ENCODE assay signal across 10 cellular contexts in the genomic region with DNA sequence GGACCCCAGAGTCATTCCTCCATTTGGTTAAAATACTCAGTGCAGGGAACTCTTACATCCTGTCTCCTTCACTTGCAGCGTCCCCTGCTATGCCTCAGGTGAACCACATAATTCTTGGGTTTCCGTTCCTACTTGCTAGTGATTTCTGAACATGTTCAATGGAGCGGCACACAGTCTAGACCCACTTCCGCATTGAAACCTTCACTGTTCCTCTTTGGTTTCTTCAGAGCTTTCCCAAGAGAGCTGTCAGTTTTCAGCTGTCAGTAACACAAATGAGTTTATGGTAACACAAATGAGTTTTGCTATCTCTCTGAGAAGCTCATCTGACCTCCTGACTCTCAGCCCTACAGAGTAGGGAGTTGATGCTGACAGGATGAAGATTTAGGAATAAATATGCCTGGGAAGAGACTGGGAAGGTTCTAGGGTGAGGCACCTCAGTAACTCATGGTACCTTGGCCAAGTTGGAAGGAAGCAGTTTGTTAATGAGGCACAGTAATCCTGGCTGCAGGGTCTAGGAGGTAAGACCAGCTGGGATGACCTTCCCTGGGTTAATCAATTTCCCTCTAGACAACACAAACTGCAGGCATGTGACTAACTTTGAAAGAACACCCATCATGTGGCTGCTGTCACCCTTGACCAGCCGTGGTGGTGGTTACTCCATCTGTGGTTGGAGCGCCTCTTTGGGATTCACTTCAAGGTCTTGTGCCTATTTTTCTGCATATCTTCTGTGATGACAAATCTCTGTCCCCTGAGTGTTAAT. TPM values are rescaled to one million over a fixed set of nuclear protein-coding genes. Genes with fewer than 3 reads are reported as not detected.
DNase-seq lines count a peak whose midpoint lies in the region; ATAC-seq and TF ChIP-seq lines count a peak whose summit lies in the region.
"Had no signal": no experiment of that assay in that cellular context is flagged by ENCODE, and none has a peak within 500 bp of the region (broad histone marks: within the 10 kb centered on the region; RNA-seq: fewer than 3 reads in every experiment).

No MANE protein-coding gene starts in this region.

- H3K4me2 ChIP-seq in OCI-LY7 (ENCODE audit: low read length) = peak overlapping the region; percentile 87

- no TSS peak for BruUV-seq in OCI-LY7 (replicated peaks; lab: Mats Ljungman, UMichigan)

- H3K4me1 ChIP-seq in OCI-LY7 (ENCODE audit: insufficient read depth, low read length, poor library complexity, severe bottlenecking) (peaks cover 74% of the 10 kb centered on the region), mucosa of descending colon (ENCODE audit: low read depth) (peaks cover 31% of the 10 kb centered on the region), right cardiac atrium (ENCODE audit: control insufficient read depth, insufficient read depth, low read length) (peaks cover 1% of the 10 kb centered on the region)

- ATAC-seq in GM18909 (IDR thresholded peaks at IDR 0.05; ENCODE audit: poor library complexity, unreplicated experiment) (peak; percentile 86), HG02885 (IDR thresholded peaks at IDR 0.05; ENCODE audit: poor library complexity, unreplicated experiment) (peak; percentile 86), mucosa of descending colon (peak; percentile 30), right cardiac atrium (no peak)
- ATAC-seq: K562 had no signal

- no peaks in the 10 kb centered on the region for H3K9me2 ChIP-seq in OCI-LY7 (ENCODE audit: insufficient read depth, low read length)

- intact Hi-C loops in OCI-LY7 (cut with micrococcal nuclease; ENCODE audit: unreplicated experiment) = loop anchor here (1.0 to 5.0 kb wide), 4 partner anchors 46 to 604 kb away; partner anchors contain the start of gene ZNF335
- intact Hi-C loops in mucosa of descending colon (cut with DNase I, micrococcal nuclease) = no loop called here
- intact Hi-C loops in right cardiac atrium (cut with DNase I) = loop anchor here in 1 of 4 donors (5.0 kb wide), 1 partner anchor 46 kb away; no protein-coding TSS in a partner anchor
- intact Hi-C loops in posterior cingulate gyrus (cut with DNase I) = no loop called here

- POLR2A ChIA-PET in OCI-LY7 (lab: Charles Lee) = interaction anchor here (0.6 to 1.6 kb wide), 5 partner anchors 11 to 719 kb away, joined by 3 to 4 read pairs (median 4); no protein-coding TSS in a partner anchor

- H3K79me2 ChIP-seq in OCI-LY7 (ENCODE audit: insufficient read depth, low read depth, low read length) = peaks cover 8% of the 10 kb centered on the region; the same call in 1 of the 2 replicates

- TF ChIP-seq CTCF in OCI-LY7 (conservative IDR thresholded peaks at IDR 0.05; ENCODE audit: low read length) (no peak), mucosa of descending colon (IDR thresholded peaks at IDR 0.05) (no peak)

- no peak overlapping the region for H2AFZ ChIP-seq in OCI-LY7 (ENCODE audit: low read length)

- H3K27ac ChIP-seq in OCI-LY7 (ENCODE audit: low read depth, low read length, poor library complexity, severe bottlenecking) (peak overlapping the region; percentile 83), right cardiac atrium (ENCODE audit: low read length) (no peak overlapping the region)

- H4K20me1 ChIP-seq in OCI-LY7 (ENCODE audit: insufficient read depth, low read length) = peaks cover 9% of the 10 kb centered on the region; the same call in 1 of the 2 replicates

- no peaks in the 10 kb centered on the region for H3K9me3 ChIP-seq in OCI-LY7 (ENCODE audit: low read length)
- H3K9me3 ChIP-seq in mucosa of descending colon = no peaks in the 10 kb centered on the region
- H3K9me3 ChIP-seq in right cardiac atrium (ENCODE audit: control insufficient read depth, low read length) = no peaks in the 10 kb centered on the region

- H3K4me3 ChIP-seq in OCI-LY7 (ENCODE audit: low read depth, low read length, poor library complexity, severe bottlenecking) (peak overlapping the region; percentile 50), mucosa of descending colon (no peak overlapping the region), right cardiac atrium (ENCODE audit: low read length) (no peak overlapping the region)
- H3K4me3 ChIP-seq: K562 had no signal

- CTCF ChIA-PET in OCI-LY7 (lab: Charles Lee; ENCODE audit: unreplicated experiment) = interaction anchor here (1.9 kb wide), 1 partner anchor 69 kb away, joined by 8 read pairs; no protein-coding TSS in a partner anchor

- H3K36me3 ChIP-seq in OCI-LY7 (ENCODE audit: insufficient read depth, low read length) = peaks cover 35% of the 10 kb centered on the region
- peaks cover 6% of the 10 kb centered on the region for H3K36me3 ChIP-seq in mucosa of descending colon (ENCODE audit: low read depth)

- no peaks in the 10 kb centered on the region for H3K27me3 ChIP-seq in right cardiac atrium (ENCODE audit: control insufficient read depth, insufficient read depth)

- DNase-seq in OCI-LY7 (ENCODE audit: low spot score) = peak; percentile 97
- peak in 1 of 3 donors; percentile 44 for DNase-seq in mucosa of descending colon
- no peak for DNase-seq in right cardiac atrium
- no peak for DNase-seq in HUDEP-2 (lab: John Stamatoyannopoulos, UW; ENCODE audit: unreplicated experiment in 76 of 76)
- DNase-seq in NCI-H524 (lab: John Stamatoyannopoulos, UW) = no peak
- DNase-seq in posterior cingulate gyrus = no peak

- WGBS in right cardiac atrium = 73% methylated on average over 6 of the region's 6 CpGs

RNA-seq across cellular contexts. Expression of gene SYS1, which starts 5.4 kb away (rescaled TPM):
- 22.3 and 37.6 TPM in 2 replicates for total RNA-seq in OCI-LY7 (2014; rRNA removed; shearing (Covaris generic))
- total RNA-seq in OCI-LY7 (2022) (8.6 and 9.6 TPM in 2 replicates), mucosa of descending colon (10 to 100 TPM; 37.2 to 41.7 (median 39.9) TPM), right cardiac atrium (10 to 100 TPM; 21.5 to 28.7 (median 25.8) TPM)
- 17.1 TPM for polyA plus RNA-seq in right cardiac atrium

RNA-seq across cellular contexts. Expression of gene TP53TG5, which starts 9.7 kb away (rescaled TPM):
- not detected in 2 replicates for total RNA-seq in OCI-LY7 (2014; rRNA removed; shearing (Covaris generic))
- total RNA-seq in OCI-LY7 (2022) (not detected in 2 replicates), mucosa of descending colon (1 to 10 TPM; 1.4 to 2.1 (median 1.6) TPM), right cardiac atrium (1 to 10 TPM in 3 of 4 donors, under 1 TPM in 1; 0.82 to 1.5 (median 1.4) TPM)
- 0.95 TPM for polyA plus RNA-seq in right cardiac atrium
- total RNA-seq: dermis microvascular lymphatic vessel endothelial cell had no signal

RNA-seq across cellular contexts. Expression of gene SDC4, which starts 20.2 kb away (rescaled TPM):
- total RNA-seq in OCI-LY7 (2014; rRNA removed; shearing (Covaris generic)) = not detected in 2 replicates
- total RNA-seq in OCI-LY7 (2022) (not detected in 2 replicates), mucosa of descending colon (100 to 1,000 TPM; 114 to 145 (median 122) TPM), right cardiac atrium (100 to 1,000 TPM in 1 of 4 donors, 10 to 100 TPM in 3; 57.5 to 125 (median 61.2) TPM)
- polyA plus RNA-seq in right cardiac atrium = 63.8 TPM

RNA-seq across cellular contexts. Expression of gene DBNDD2, which starts 39.7 kb away (rescaled TPM):
- 0.57 TPM in 1 of 2 replicates, not detected in the other for total RNA-seq in OCI-LY7 (2014; rRNA removed; shearing (Covaris generic))
- not detected in 2 replicates for total RNA-seq in OCI-LY7 (2022)
- total RNA-seq in mucosa of descending colon = 100 to 1,000 TPM; 108 to 125 (median 124) TPM
- total RNA-seq in right cardiac atrium = 100 to 1,000 TPM; 163 to 208 (median 178) TPM
- 228 TPM for polyA plus RNA-seq in right cardiac atrium

RNA-seq across cellular contexts. Expression of gene PIGT, which starts 47.5 kb away (rescaled TPM):
- total RNA-seq in OCI-LY7 (2014; rRNA removed; shearing (Covaris generic)) = 75.7 and 104 TPM in 2 replicates
- 79.4 and 89.2 TPM in 2 replicates for total RNA-seq in OCI-LY7 (2022)
- 100 to 1,000 TPM in 2 of 3 donors, 10 to 100 TPM in 1; 92.1 to 137 (median 124) TPM for total RNA-seq in mucosa of descending colon
- total RNA-seq in right cardiac atrium = 100 to 1,000 TPM; 116 to 134 (median 125) TPM
- 140 TPM for polyA plus RNA-seq in right cardiac atrium

Comparison
In these comparisons a context has a peak if more than half of its experiments do, and no peak if none do; other contexts are left out.
1. ATAC-seq: peak in GM18909 (single experiment), HG02885 (single experiment) and mucosa of descending colon (single experiment); none in right cardiac atrium (0 of 2).
2. RNA of gene SDC4, which starts 20.2 kb away (total RNA-seq): 114 to 145 TPM in mucosa of descending colon and 57.5 to 125 TPM in right cardiac atrium; not detected in OCI-LY7; every median in the first group is over 10 times any median in the second.